In the genomic region with DNA sequence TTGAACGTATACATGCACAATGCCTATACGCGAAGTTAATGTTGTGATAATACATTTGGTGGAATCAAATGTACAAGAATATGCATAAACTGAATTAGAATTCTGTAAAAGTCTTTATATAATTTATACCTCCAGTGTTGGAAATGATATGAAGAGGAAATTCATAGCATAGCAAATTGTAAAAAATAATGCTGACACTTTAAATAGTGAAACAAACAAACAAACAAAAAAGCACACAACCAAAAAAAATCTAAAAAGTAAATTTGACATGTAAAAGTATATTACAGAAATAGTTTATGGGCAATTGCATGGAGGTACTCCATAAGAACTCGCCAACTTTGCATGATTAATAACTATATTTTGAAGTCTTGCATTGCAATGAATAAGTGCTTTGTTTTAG, we compare ENCODE assay signal across 27 cellular contexts.
"Had no signal": no experiment of that assay in that cellular context is flagged by ENCODE, and none has a peak within 500 bp of the region (broad histone marks: within the 10 kb centered on the region; RNA-seq: fewer than 3 reads in every experiment).

No MANE protein-coding gene starts in this region.

- H3K4me3 ChIP-seq: colonic mucosa, coronary artery, dorsolateral prefrontal cortex, esophagus muscularis mucosa, esophagus squamous epithelium, gastrocnemius medialis, gastroesophageal sphincter, heart left ventricle, heart right ventricle had no signal

- FAIRE-seq: endometrium, endothelial cell of umbilical vein, frontal cortex had no signal

- H3K4me1 ChIP-seq: colonic mucosa, esophagus muscularis mucosa, esophagus squamous epithelium, foreskin keratinocyte, gastrocnemius medialis, gastroesophageal sphincter, heart left ventricle, heart right ventricle had no signal

- H3K36me3 ChIP-seq: colonic mucosa, esophagus muscularis mucosa, esophagus squamous epithelium, gastrocnemius medialis, gastroesophageal sphincter, heart left ventricle, heart right ventricle had no signal

- H3K27me3 ChIP-seq: colonic mucosa, dorsolateral prefrontal cortex, esophagus muscularis mucosa, esophagus squamous epithelium, foreskin keratinocyte, gastrocnemius medialis, gastroesophageal sphincter, heart left ventricle, heart right ventricle had no signal

- H3K9me3 ChIP-seq: colonic mucosa, esophagus muscularis mucosa, esophagus squamous epithelium, gastrocnemius medialis, gastroesophageal sphincter, heart left ventricle, heart right ventricle had no signal

- H3K27ac ChIP-seq: colonic mucosa, coronary artery, dorsolateral prefrontal cortex, epithelial cell of prostate, esophagus muscularis mucosa, esophagus squamous epithelium, foreskin keratinocyte, gastrocnemius medialis, gastroesophageal sphincter, heart left ventricle, heart right ventricle had no signal

- DNase-seq: colonic mucosa; cortex of kidney; dermis blood vessel endothelial cell; dorsolateral prefrontal cortex; effector CD4-positive, alpha-beta T cell; effector CD8-positive, alpha-beta T cell; effector memory CD4-positive, alpha-beta T cell; effector memory CD8-positive, alpha-beta T cell; endodermal cell; erythroblast; esophagus squamous epithelium; foreskin fibroblast; foreskin keratinocyte; foreskin melanocyte; gastrocnemius medialis; glutamatergic neuron; head of caudate nucleus; heart left ventricle; heart right ventricle had no signal

- ATAC-seq: effector memory CD8-positive, alpha-beta T cell; esophagus mucosa; foreskin keratinocyte; gastrocnemius medialis; gastroesophageal sphincter; heart left ventricle; heart right ventricle had no signal
